In genomic region chr6:14316911-14317535, GRCh38 we compare ENCODE assay signal across 1 cellular context.
TF ChIP-seq lines count a peak whose summit lies in the region.

No MANE protein-coding gene starts in this region.

TF ChIP-seq in SK-N-SH treated with all-trans-retinoic acid at 6 μM for 48 hours, 23 proteins besides CTCF, POLR2A, EP300 and RAD21 (continued from another document):
- TF ChIP-seq CSRNP3 (CRISPR knock-in tag; IDR thresholded peaks at IDR 0.05): no peak
- no peak for TF ChIP-seq POU6F1 (CRISPR knock-in tag; IDR thresholded peaks at IDR 0.05; ENCODE audit: borderline replicate concordance, low read depth)
- no peak for TF ChIP-seq CSDC2 (CRISPR knock-in tag; IDR thresholded peaks at IDR 0.05)
- no peak for TF ChIP-seq ZNF565 (CRISPR knock-in tag; conservative IDR thresholded peaks at IDR 0.05; ENCODE audit: low read depth)
